15 cellular contexts compared by ENCODE assay signal in the genomic region with DNA sequence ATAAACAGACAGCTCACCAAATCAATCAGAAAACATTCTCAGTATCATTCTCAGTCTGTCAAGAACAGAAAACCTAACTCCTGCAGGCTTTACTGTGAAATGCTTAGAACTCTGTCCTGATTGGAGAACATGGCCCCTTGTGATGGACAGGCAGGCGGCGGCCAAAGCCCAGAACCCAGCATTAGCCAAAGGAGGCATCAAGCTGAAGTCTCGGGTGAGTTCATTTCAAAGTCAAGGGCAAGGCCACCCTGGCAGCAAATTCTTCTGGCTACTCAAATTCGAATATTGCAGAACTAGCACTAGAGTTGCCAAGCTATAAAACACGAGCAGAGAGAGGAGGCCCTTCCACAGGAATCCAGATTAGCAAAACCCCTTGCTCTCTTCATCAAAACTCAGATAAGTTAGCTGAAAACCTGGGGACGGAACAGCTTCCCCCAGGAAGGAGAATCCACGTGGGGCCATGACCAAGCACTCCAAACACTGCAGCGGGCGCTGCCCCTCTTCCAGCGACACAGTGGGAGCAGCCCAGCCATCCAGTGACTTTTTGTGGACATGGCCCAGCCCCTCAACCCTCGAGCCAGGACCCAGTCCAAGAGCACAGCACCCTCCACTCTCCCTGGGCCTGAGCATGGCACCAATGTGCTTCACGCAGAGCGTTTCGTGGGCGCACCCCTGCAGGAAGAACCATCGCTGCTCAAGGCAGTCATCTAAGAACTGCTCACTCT.
A peak's percentile ranks its signal among the peaks of the same experiment; 100 is the strongest.
DNase-seq lines count a peak whose midpoint lies in the region; ATAC-seq and TF ChIP-seq lines count a peak whose summit lies in the region.
"Had no signal": no experiment of that assay in that cellular context is flagged by ENCODE, and none has a peak within 500 bp of the region (broad histone marks: within the 10 kb centered on the region; RNA-seq: fewer than 3 reads in every experiment).

No MANE protein-coding gene starts in this region.

- H3K4me1 ChIP-seq in BLaER1 (peaks cover 100% of the 10 kb centered on the region), ovary (ENCODE audit: insufficient read depth) (peaks cover 30% of the 10 kb centered on the region)
- H3K4me1 ChIP-seq: parathyroid adenoma had no signal

- H3K4me3 Mint-ChIP-seq in IgD-negative memory B cell: no peak overlapping the region
- H3K4me3 Mint-ChIP-seq: activated naive CD8-positive, alpha-beta T cell had no signal

- intact Hi-C loops in ovary (cut with DNase I): no loop called here

- peak; percentile 59 for DNase-seq in fibroblast of the aortic adventitia (ENCODE audit: low read depth)
- DNase-seq in ovary: peak; percentile 54 to 73 (median 58)
- DNase-seq in T-helper 9 cell: no peak
- DNase-seq in EL: no peak
- DNase-seq: AML-193, mesendoderm, NCI-H1694 had no signal

- H3K9me3 Mint-ChIP-seq in IgD-negative memory B cell: no peaks in the 10 kb centered on the region

- WGBS in ovary, 3 donors: 49 to 52% (median 52%) methylated on average over 16 of the region's 16 CpGs

- H3K36me3 ChIP-seq in BLaER1: 0 out of 2 replicates have a peak, but pooled peaks cover 2% of the 10 kb centered on the region
- H3K36me3 ChIP-seq in ovary: no peaks in the 10 kb centered on the region

- H3K4me3 ChIP-seq in BLaER1 (no peak overlapping the region), fibroblast of the aortic adventitia (ENCODE audit: low read depth, low read length) (no peak overlapping the region), ovary (no peak overlapping the region)

- H4K20me1 ChIP-seq in BLaER1: peaks cover 60% of the 10 kb centered on the region

- H3K4me1 Mint-ChIP-seq in IgD-negative memory B cell: peaks cover 27 to 46% (median 40%) of the 10 kb centered on the region in 3 donors

- peaks cover 2% of the 10 kb centered on the region for H3K36me3 Mint-ChIP-seq in IgD-negative memory B cell
- H3K36me3 Mint-ChIP-seq: activated naive CD8-positive, alpha-beta T cell had no signal

- H3K27ac ChIP-seq in BLaER1: peak overlapping the region; percentile 87
- peak overlapping the region in 1 of 2 donors; percentile 67 for H3K27ac ChIP-seq in ovary
- H3K27ac ChIP-seq: epithelial cell of prostate, parathyroid adenoma, RWPE1 had no signal

- TF ChIP-seq CTCF in fibroblast of the aortic adventitia (IDR thresholded peaks at IDR 0.05; ENCODE audit: insufficient read depth, low read length) (no peak), ovary (IDR thresholded peaks at IDR 0.05) (no peak)

- H3K4me2 ChIP-seq in BLaER1: peak overlapping the region; percentile 75

- peak overlapping the region; percentile 53; the same call in 1 of the 2 replicates for H3K9ac ChIP-seq in BLaER1
- H3K9ac ChIP-seq: parathyroid adenoma had no signal

- H3K27me3 ChIP-seq in BLaER1: no peaks in the 10 kb centered on the region
- H3K27me3 ChIP-seq in ovary: no peaks in the 10 kb centered on the region

- no peak for TF ChIP-seq POLR2A in ovary (IDR thresholded peaks at IDR 0.05)

- H3K27me3 Mint-ChIP-seq in IgD-negative memory B cell: peaks cover 3% of the 10 kb centered on the region
- H3K27me3 Mint-ChIP-seq: activated naive CD8-positive, alpha-beta T cell had no signal

- peak overlapping the region; percentile 14 to 60 (median 46) for H3K27ac Mint-ChIP-seq in IgD-negative memory B cell

- TF ChIP-seq EP300 in ovary (IDR thresholded peaks at IDR 0.05): no peak

- ATAC-seq in HG03045 (IDR thresholded peaks at IDR 0.05; ENCODE audit: unreplicated experiment) (no peak), GM21447 (IDR thresholded peaks at IDR 0.05; ENCODE audit: unreplicated experiment) (no peak)

- H3K9me3 ChIP-seq in BLaER1: no peaks in the 10 kb centered on the region
- H3K9me3 ChIP-seq in ovary: no peaks in the 10 kb centered on the region

Comparison
In these comparisons a context has a peak if more than half of its experiments do, and no peak if none do; other contexts are left out.
1. DNase-seq: peak in fibroblast of the aortic adventitia (single experiment) and ovary (5 of 5); none in T-helper 9 cell (single experiment) and EL (single experiment).